Comparison of ENCODE assay signal across 1 cellular context in the genomic region with DNA sequence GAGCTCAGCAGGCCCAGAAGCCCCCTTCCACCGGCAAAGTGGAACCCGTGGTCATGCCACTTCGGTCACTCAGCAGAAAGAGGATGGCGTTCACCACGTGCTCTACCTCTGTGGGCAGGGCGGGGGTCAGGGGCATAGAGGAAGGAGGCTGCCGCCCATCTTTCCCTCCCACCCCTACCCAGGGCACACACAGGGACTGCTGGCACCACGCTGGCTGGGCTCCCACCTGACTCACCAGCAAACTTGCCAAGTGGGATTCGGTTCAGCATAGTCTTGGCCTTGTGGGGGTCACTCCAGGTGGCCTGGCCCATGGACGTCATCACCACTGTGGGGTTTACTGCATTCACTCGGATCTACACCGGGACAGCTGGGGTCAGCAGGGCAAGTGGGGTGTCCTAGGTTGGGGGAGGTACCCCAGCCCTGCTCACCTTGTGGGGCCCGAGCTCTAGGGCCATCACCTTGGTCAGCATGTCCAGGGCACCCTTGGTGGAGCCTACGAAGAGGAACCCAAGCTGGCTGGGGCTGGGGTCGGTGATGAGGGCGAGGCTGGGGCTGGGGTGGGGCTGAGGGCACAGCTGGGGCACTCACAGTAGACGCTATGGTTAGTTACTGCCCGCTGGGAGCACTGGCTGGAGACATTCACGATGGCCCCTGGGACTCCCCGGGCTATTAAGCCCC.
TF ChIP-seq lines count a peak whose summit lies in the region.

No MANE protein-coding gene starts in this region.

TF ChIP-seq in liver, 16 proteins besides CTCF, POLR2A, EP300 and RAD21 (continued from another document):
- TF ChIP-seq REST (IDR thresholded peaks at IDR 0.05) = no peak
- TF ChIP-seq, protein P1, sequence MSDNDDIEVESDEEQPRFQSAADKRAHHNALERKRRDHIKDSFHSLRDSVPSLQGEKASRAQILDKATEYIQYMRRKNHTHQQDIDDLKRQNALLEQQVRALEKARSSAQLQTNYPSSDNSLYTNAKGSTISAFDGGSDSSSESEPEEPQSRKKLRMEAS (IDR thresholded peaks at IDR 0.05) = no peak
- no peak for TF ChIP-seq EGR1 (IDR thresholded peaks at IDR 0.05; ENCODE audit: low read depth in 2 of 2)
- TF ChIP-seq TAF1 (conservative IDR thresholded peaks at IDR 0.05) = no peak
- TF ChIP-seq FOXA1 (IDR thresholded peaks at IDR 0.05) = no peak
- TF ChIP-seq JUND (IDR thresholded peaks at IDR 0.05) = no peak
